Comparison of ENCODE assay signal across 22 cellular contexts in genomic region chr6:156031516-156031915, GRCh38.
DNase-seq lines count a peak whose midpoint lies in the region; ATAC-seq and TF ChIP-seq lines count a peak whose summit lies in the region.
"Had no signal": no experiment of that assay in that cellular context is flagged by ENCODE, and none has a peak within 500 bp of the region (broad histone marks: within the 10 kb centered on the region; RNA-seq: fewer than 3 reads in every experiment).

No MANE protein-coding gene starts in this region.

- peaks cover 22% of the 10 kb centered on the region for H3K4me1 ChIP-seq in BLaER1

- H3K4me1 Mint-ChIP-seq in activated B cell treated with CpG ODN at 0.5 μM for 24 hours: peaks cover 47% of the 10 kb centered on the region
- peaks cover 28 to 53% (median 39%) of the 10 kb centered on the region in 3 donors for H3K4me1 Mint-ChIP-seq in naive B cell
- H3K4me1 Mint-ChIP-seq: CD8-positive, alpha-beta memory T cell had no signal

- H3K27ac Mint-ChIP-seq in activated B cell treated with CpG ODN at 0.5 μM for 24 hours: peak overlapping the region; percentile 77
- H3K27ac Mint-ChIP-seq in naive B cell: peak overlapping the region in 5 of 6 donors; percentile 22 to 92 (median 86)
- H3K27ac Mint-ChIP-seq: CD14-positive monocyte; CD4-positive, alpha-beta memory T cell; CD4-positive, CD25-positive, alpha-beta regulatory T cell; CD8-positive, alpha-beta memory T cell had no signal

- H4K20me1 ChIP-seq in BLaER1: no peaks in the 10 kb centered on the region

- no peak for TF ChIP-seq CTCF in activated B cell treated with CpG ODN at 0.5 μM for 24 hours (IDR thresholded peaks at IDR 0.05)

- no peaks in the 10 kb centered on the region for H3K36me3 ChIP-seq in BLaER1

- H3K27me3 Mint-ChIP-seq in activated B cell treated with CpG ODN at 0.5 μM for 24 hours: no peaks in the 10 kb centered on the region
- H3K27me3 Mint-ChIP-seq in naive B cell: no peaks in the 10 kb centered on the region
- H3K27me3 Mint-ChIP-seq: CD4-positive, CD25-positive, alpha-beta regulatory T cell had no signal

- H3K36me3 Mint-ChIP-seq in activated B cell treated with CpG ODN at 0.5 μM for 24 hours (ENCODE audit: low read depth) (peaks cover 4% of the 10 kb centered on the region), naive B cell (peaks cover 4 to 10% of the 10 kb centered on the region in 2 donors)
- H3K36me3 Mint-ChIP-seq: CD14-positive monocyte; CD8-positive, alpha-beta memory T cell had no signal

- H3K27me3 ChIP-seq in BLaER1: no peaks in the 10 kb centered on the region

- no peak overlapping the region for H3K27ac ChIP-seq in BLaER1

- intact Hi-C loops in activated B cell treated with CpG ODN at 0.5 μM for 24 hours (cut with micrococcal nuclease) (no loop called here), posterior cingulate gyrus (cut with DNase I) (no loop called here)

- ATAC-seq in activated B cell treated with CpG ODN at 0.5 μM for 24 hours (ENCODE audit: low read depth) (no peak), naive B cell (ENCODE audit: low read depth in 2 of 2) (peak; percentile 59 to 60)
- ATAC-seq: GM12878 had no signal

- H3K9me3 ChIP-seq in BLaER1: peaks cover 8% of the 10 kb centered on the region

- H3K9ac ChIP-seq in BLaER1: no peak overlapping the region

- H3K9me3 Mint-ChIP-seq in activated B cell treated with CpG ODN at 0.5 μM for 24 hours (peaks cover 12% of the 10 kb centered on the region), naive B cell (peaks cover 5 to 16% (median 11%) of the 10 kb centered on the region in 7 donors)

- peak overlapping the region; percentile 28 for H3K4me3 Mint-ChIP-seq in activated B cell treated with CpG ODN at 0.5 μM for 24 hours
- peak overlapping the region in 7 of 8 donors; percentile 5 to 80 (median 26) for H3K4me3 Mint-ChIP-seq in naive B cell
- H3K4me3 Mint-ChIP-seq: CD14-positive monocyte; CD4-positive, alpha-beta memory T cell; CD4-positive, CD25-positive, alpha-beta regulatory T cell; CD8-positive, alpha-beta memory T cell had no signal

- peak overlapping the region; percentile 25; the same call in 1 of the 2 replicates for H3K4me2 ChIP-seq in BLaER1

- CTCF ChIA-PET in activated B cell treated with CpG ODN at 0.5 μM for 24 hours (lab: Charles Lee): no interaction called here

- no peak for DNase-seq in activated B cell treated with CpG ODN at 0.5 μM for 24 hours
- DNase-seq in naive B cell: peak; percentile 28
- no peak for DNase-seq in activated CD4-positive, CD25-positive, alpha-beta regulatory T cell treated with anti-CD3 and anti-CD28 coated beads, Interleukin-2, amount 50 U/mL, for 72 hours
- no peak for DNase-seq in posterior cingulate gyrus
- no peak for DNase-seq in NCI-H510A (lab: John Stamatoyannopoulos, UW)
- DNase-seq: 8988T; ACHN; C1 segment of cervical spinal cord; CD4-positive, alpha-beta memory T cell; CD4-positive, CD25-positive, alpha-beta regulatory T cell; CD8-positive, alpha-beta memory T cell; COR-L47; DMS 273 treated with DMSO at 0.1 percent for 48 hours; DMS153; DMS53; DMS79; DND-41; EL; GDM1 had no signal

- H3K4me3 ChIP-seq in BLaER1: no peak overlapping the region
- H3K4me3 ChIP-seq: GM12878 had no signal

- POLR2A ChIA-PET in activated B cell treated with CpG ODN at 0.5 μM for 24 hours (lab: Charles Lee): no interaction called here
